ENCODE assay signal across 8 cellular contexts in genomic region chr1:32817815-32818786, GRCh38. TPM values are rescaled to one million over a fixed set of nuclear protein-coding genes. Genes with fewer than 3 reads are reported as not detected.
DNase-seq lines count a peak whose midpoint lies in the region; ATAC-seq and TF ChIP-seq lines count a peak whose summit lies in the region.

No MANE protein-coding gene starts in this region.

- H3K27ac ChIP-seq in DND-41 (ENCODE audit: low read length): peak overlapping the region; percentile 99
- peak overlapping the region; percentile 90 to 99 (median 93) for H3K27ac ChIP-seq in adrenal gland

- H3K4me3 ChIP-seq in DND-41 (ENCODE audit: low read depth in 1 of 2, low read length in 2 of 2) (peak overlapping the region; percentile 65 to 80), HAP-1 (peak overlapping the region; percentile 93), adrenal gland (peak overlapping the region; percentile 33 to 96 (median 80))

- TF ChIP-seq POLR2A in adrenal gland (IDR thresholded peaks at IDR 0.05): peak; percentile 5 to 72

- DNase-seq in DND-41: peak; percentile 84
- peak; percentile 78 to 91 for DNase-seq in HAP-1 (ENCODE audit: low spot score in 2 of 2)
- DNase-seq in LoVo (ENCODE audit: low spot score): peak; percentile 48
- DNase-seq in SHP77 treated with DMSO at 0.1 percent for 48 hours (lab: John Stamatoyannopoulos, UW): peak; percentile 10
- peak; percentile 85 to 92 (median 90) for DNase-seq in adrenal gland
- peak; percentile 88 for DNase-seq in cardiac septum (ENCODE audit: low spot score)
- DNase-seq in omental fat pad (ENCODE audit: low spot score): peak; percentile 48

- no peaks in the 10 kb centered on the region for H3K9me3 ChIP-seq in DND-41 (ENCODE audit: insufficient read depth, low read length, severe bottlenecking)
- no peaks in the 10 kb centered on the region for H3K9me3 ChIP-seq in HAP-1
- no peaks in the 10 kb centered on the region for H3K9me3 ChIP-seq in adrenal gland (replicated peaks in 1 of 3)

- H3K79me2 ChIP-seq in DND-41 (ENCODE audit: insufficient read depth, low read length): peaks cover 93% of the 10 kb centered on the region

- in situ Hi-C loops in HAP-1 (cut with MboI; ENCODE audit: low sequenced_read_pairs): no loop called here

- intact Hi-C loops in adrenal gland (cut with DNase I) (no loop called here), cardiac septum (cut with DNase I) (loop anchor here (2.0 to 5.0 kb wide), 2 partner anchors 54 to 167 kb away; partner anchors contain the start of genes FNDC5, RBBP4 and ZBTB8OS)

- 1 to 3% (median 2%) methylated on average over 8 to 51 of the region's 51 CpGs for WGBS in adrenal gland, 4 donors

- peak overlapping the region; percentile 71 for H2AFZ ChIP-seq in DND-41 (ENCODE audit: low read depth, low read length)

- peaks cover 50% of the 10 kb centered on the region for H3K4me1 ChIP-seq in DND-41 (ENCODE audit: insufficient read depth, low read length)
- peaks cover 14% of the 10 kb centered on the region for H3K4me1 ChIP-seq in HAP-1
- peaks cover 43 to 45% of the 10 kb centered on the region in 2 donors for H3K4me1 ChIP-seq in adrenal gland (replicated peaks in 1 of 2)

- H3K9ac ChIP-seq in DND-41 (ENCODE audit: low read depth, low read length): peak overlapping the region; percentile 99

- H3K36me3 ChIP-seq in DND-41 (ENCODE audit: insufficient read depth, low read length) (peaks cover 34% of the 10 kb centered on the region), HAP-1 (replicated peaks) (peaks cover 29% of the 10 kb centered on the region), adrenal gland (replicated peaks in 1 of 2) (no peaks in the 10 kb centered on the region)

- ATAC-seq in DND-41 (ENCODE audit: insufficient read depth, low read depth) (peak; percentile 55), omental fat pad (ENCODE audit: low FRiP score) (peak; percentile 33), GM18858 (IDR thresholded peaks at IDR 0.05; ENCODE audit: unreplicated experiment) (no peak)

- H3K27me3 ChIP-seq in DND-41 (ENCODE audit: insufficient read depth, low read length, poor library complexity) (no peaks in the 10 kb centered on the region), HAP-1 (ENCODE audit: low read depth) (no peaks in the 10 kb centered on the region), adrenal gland (no peaks in the 10 kb centered on the region)

- H4K20me1 ChIP-seq in DND-41 (ENCODE audit: insufficient read depth, low read length): peaks cover 23% of the 10 kb centered on the region

- peak overlapping the region; percentile 66 for H3K4me2 ChIP-seq in DND-41 (ENCODE audit: insufficient read depth, low read length)

- TF ChIP-seq CTCF in DND-41 (IDR thresholded peaks at IDR 0.05; ENCODE audit: borderline replicate concordance, extremely low read depth, low read length, poor library complexity, severe bottlenecking) (no peak), adrenal gland (IDR thresholded peaks at IDR 0.05) (no peak), omental fat pad (IDR thresholded peaks at IDR 0.05) (no peak)

RNA-seq across cellular contexts. Expression of gene S100PBP, which starts 0.6 kb away (rescaled TPM):
- total RNA-seq in adrenal gland (10 to 100 TPM; 14.0 to 50.1 (median 32.9) TPM), cardiac septum (12.5 TPM), omental fat pad (10 to 100 TPM; 20.4 to 47.6 (median 28.4) TPM)
- polyA plus RNA-seq in adrenal gland: 10 to 100 TPM; 14.0 to 45.9 (median 22.4) TPM

RNA-seq across cellular contexts. Expression of gene YARS1, which starts 0.9 kb away (rescaled TPM):
- total RNA-seq in adrenal gland (100 to 1,000 TPM in 4 of 8 donors, 10 to 100 TPM in 4; 73.9 to 190 (median 97.0) TPM), cardiac septum (27.8 TPM), omental fat pad (100 to 1,000 TPM in 1 of 4 donors, 10 to 100 TPM in 3; 59.1 to 124 (median 62.6) TPM)
- polyA plus RNA-seq in adrenal gland: 100 to 1,000 TPM in 1 of 3 donors, 10 to 100 TPM in 2; 55.5 to 183 (median 56.1) TPM

RNA-seq across cellular contexts. Expression of gene FNDC5, which starts 52.6 kb away (rescaled TPM):
- total RNA-seq in adrenal gland (10 to 100 TPM; 12.6 to 72.0 (median 45.6) TPM), cardiac septum (18.7 TPM), omental fat pad (1 to 10 TPM in 3 of 4 donors, under 1 TPM in 1; 0.48 to 3.0 (median 1.6) TPM)
- polyA plus RNA-seq in adrenal gland: 10 to 100 TPM; 15.8 to 67.3 (median 34.8) TPM

Comparison
In these comparisons a context has a peak if more than half of its experiments do, and no peak if none do; other contexts are left out.
1. DNase-seq: peak in every context shown above with its lines; median percentile 90 in adrenal gland; 88 in cardiac septum; 84 in HAP-1; 84 in DND-41; 48 in LoVo; 48 in omental fat pad; 10 in SHP77 treated with DMSO at 0.1 percent for 48 hours.